Comparison of ENCODE assay signal across 1 cellular context in genomic region chr17:76076100-76076764, GRCh38.
TF ChIP-seq lines count a peak whose summit lies in the region.

No MANE protein-coding gene starts in this region.

TF ChIP-seq in WTC11, 78 proteins besides CTCF, POLR2A, EP300 and RAD21 (continued from another document):
- 0 out of 2 replicates have a peak, but pooled peaks have one; percentile 53 for TF ChIP-seq ATF3 (CRISPR knock-in tag; conservative IDR thresholded peaks at IDR 0.05)
- no peak for TF ChIP-seq ZNF423 (CRISPR knock-in tag; IDR thresholded peaks at IDR 0.05)
- no peak for TF ChIP-seq NR2C2 (CRISPR knock-in tag; IDR thresholded peaks at IDR 0.05)
- TF ChIP-seq ATF6 (CRISPR knock-in tag; IDR thresholded peaks at IDR 0.05): no peak
- TF ChIP-seq NR1H2 (CRISPR knock-in tag; IDR thresholded peaks at IDR 0.05): no peak
- no peak for TF ChIP-seq OVOL2 (CRISPR knock-in tag; IDR thresholded peaks at IDR 0.05; ENCODE audit: borderline replicate concordance)
- peak; percentile 26 for TF ChIP-seq NFYB (CRISPR knock-in tag; conservative IDR thresholded peaks at IDR 0.05; ENCODE audit: low read depth)
- TF ChIP-seq RELA (CRISPR knock-in tag; IDR thresholded peaks at IDR 0.05; ENCODE audit: borderline replicate concordance): no peak
- no peak for TF ChIP-seq IRF1 (CRISPR knock-in tag; IDR thresholded peaks at IDR 0.05)
- peak; percentile 44; the same call in 1 of the 2 replicates for TF ChIP-seq ZBTB43 (CRISPR knock-in tag; IDR thresholded peaks at IDR 0.05)
- TF ChIP-seq ELF4 (CRISPR knock-in tag; IDR thresholded peaks at IDR 0.05; ENCODE audit: low read depth): no peak
